ENCODE assay signal across 17 cellular contexts in the genomic region with DNA sequence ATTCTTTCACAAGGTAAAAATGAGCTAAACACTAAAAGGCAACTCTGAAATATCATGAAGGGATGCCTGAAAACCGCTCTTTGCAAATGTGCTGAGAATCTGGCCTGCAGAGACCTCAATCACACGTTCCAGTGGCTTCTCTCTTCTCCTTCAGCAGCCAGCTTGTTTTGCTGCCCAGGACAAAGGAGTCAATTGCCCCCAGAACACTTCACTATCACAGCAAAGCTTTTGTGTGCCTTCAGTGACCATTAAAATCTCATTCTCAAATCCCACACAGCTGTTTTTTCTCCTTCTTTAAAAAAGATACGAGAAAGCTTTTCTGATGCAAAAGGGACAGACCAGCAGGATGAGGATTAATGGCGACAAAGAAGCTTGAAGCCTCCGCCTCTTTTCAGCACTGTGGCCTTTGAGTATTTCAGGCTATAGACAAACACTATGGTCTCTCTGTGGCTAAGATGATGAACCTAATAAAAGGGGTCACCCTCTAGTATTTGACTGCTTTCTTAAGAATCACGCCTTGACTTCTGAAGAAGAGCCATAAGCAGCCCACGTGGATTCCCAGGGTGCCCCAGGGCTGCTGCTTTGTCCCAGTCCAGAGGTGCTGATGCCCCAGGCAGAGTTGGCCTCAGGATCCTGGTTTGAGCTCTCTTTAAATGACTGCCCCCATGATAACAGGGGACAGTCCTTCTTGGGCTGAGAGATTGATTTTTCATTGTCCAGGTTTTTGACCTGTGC. TPM values are rescaled to one million over a fixed set of nuclear protein-coding genes. Genes with fewer than 3 reads are reported as not detected.
"Had no signal": no experiment of that assay in that cellular context is flagged by ENCODE, and none has a peak within 500 bp of the region (broad histone marks: within the 10 kb centered on the region; RNA-seq: fewer than 3 reads in every experiment).

No MANE protein-coding gene starts in this region.

- H3K4me3 ChIP-seq: colonic mucosa, lower lobe of right lung, right atrium auricular region, skin epidermis had no signal

- H3K36me3 Mint-ChIP-seq: activated naive CD4-positive, alpha-beta T cell treated with anti-CD3 and anti-CD28 coated beads, Interleukin-2, amount 10 ng/mL, durations not matched to agents 7 days and 5 days had no signal

- DNase-seq: activated CD4-positive, CD25-positive, alpha-beta regulatory T cell treated with anti-CD3 and anti-CD28 coated beads, Interleukin-2, amount 50 U/mL, for 72 hours; activated naive CD4-positive, alpha-beta T cell treated with anti-CD3 and anti-CD28 coated beads, Interleukin-2, amount 10 ng/mL, durations not matched to agents 7 days and 5 days; activated T-cell treated with anti-CD3 and anti-CD28 coated beads, Interleukin-2, amount 50 U/mL, for 1 hour; colonic mucosa; effector CD8-positive, alpha-beta T cell; foreskin keratinocyte; head of caudate nucleus; left colon; lower lobe of right lung; midbrain; stimulated activated CD4-positive, alpha-beta T cell treated with anti-CD3 and anti-CD28 coated beads, Interleukin-4, amount 100 ng/mL, for 24 hours; stimulated activated naive CD4-positive, alpha-beta T cell treated with Interleukin-2 at 50 U/mL for 16 hours; T-helper 9 cell; trophoblast cell had no signal

- H3K27ac ChIP-seq: colonic mucosa, foreskin keratinocyte, lower lobe of right lung, right atrium auricular region had no signal

- H3K36me3 ChIP-seq: colonic mucosa, lower lobe of right lung, right atrium auricular region had no signal

- H3K4me1 ChIP-seq: colonic mucosa, foreskin keratinocyte, right atrium auricular region had no signal

- H3K27ac Mint-ChIP-seq: activated naive CD4-positive, alpha-beta T cell treated with anti-CD3 and anti-CD28 coated beads, Interleukin-2, amount 10 ng/mL, durations not matched to agents 7 days and 5 days; activated T-helper 2 cell treated with anti-CD3 and anti-CD28 coated beads, Interferon-gamma antibody, Interleukin-2, Interleukin-4, amounts not matched to agents 10 μg/mL and 5 μg/mL and 100 μg/mL, durations not matched to agents 14 hours and 24 hours and 36 hours had no signal

- H3K27me3 ChIP-seq: colonic mucosa, right atrium auricular region had no signal

- H3K4me3 Mint-ChIP-seq: activated naive CD4-positive, alpha-beta T cell treated with anti-CD3 and anti-CD28 coated beads, Interleukin-2, amount 10 ng/mL, durations not matched to agents 7 days and 5 days had no signal

- H3K9me3 ChIP-seq: colonic mucosa, lower lobe of right lung, right atrium auricular region had no signal

- ATAC-seq: foreskin keratinocyte, left colon, lower lobe of right lung had no signal

- H3K9me3 Mint-ChIP-seq: activated naive CD4-positive, alpha-beta T cell treated with anti-CD3 and anti-CD28 coated beads, Interleukin-2, amount 10 ng/mL, durations not matched to agents 7 days and 5 days; activated T-helper 2 cell treated with anti-CD3 and anti-CD28 coated beads, Interferon-gamma antibody, Interleukin-2, Interleukin-4, amounts not matched to agents 10 μg/mL and 5 μg/mL and 100 μg/mL, durations not matched to agents 14 hours and 24 hours and 36 hours had no signal

- H3K4me1 Mint-ChIP-seq: activated naive CD4-positive, alpha-beta T cell treated with anti-CD3 and anti-CD28 coated beads, Interleukin-2, amount 10 ng/mL, durations not matched to agents 7 days and 5 days had no signal

RNA-seq across cellular contexts. Expression of a gene that starts 54.2 kb away (rescaled TPM):
- total RNA-seq: activated T-helper 2 cell treated with anti-CD3 and anti-CD28 coated beads, Interferon-gamma antibody, Interleukin-2, Interleukin-4, amounts not matched to agents 10 μg/mL and 5 μg/mL and 100 μg/mL, durations not matched to agents 14 hours and 24 hours and 36 hours had no signal
